Comparison of ENCODE assay signal across 20 cellular contexts in genomic region chr16:87607871-87608270, GRCh38. TPM values are rescaled to one million over a fixed set of nuclear protein-coding genes. Genes with fewer than 3 reads are reported as not detected.
"Had no signal": no experiment of that assay in that cellular context is flagged by ENCODE, and none has a peak within 500 bp of the region (broad histone marks: within the 10 kb centered on the region; RNA-seq: fewer than 3 reads in every experiment).

No MANE protein-coding gene starts in this region.

- H3K9me3 Mint-ChIP-seq: mesothelial cell of epicardium; natural killer cell treated with Interleukin-12 subunit alpha and Interleukin-12 subunit beta and Interleukin-15 and Interleukin-18, amount 100 ng/mL, for 72 hours; stimulated activated memory B cell treated with anti-CD40 and anti-IgM and Interleukin-4, amounts not matched to agents 10 μg/mL and 1 μg/mL and 100 μg/mL, for 72 hours; stimulated activated naive CD8-positive, alpha-beta T cell treated with anti-CD3 and anti-CD28 coated beads, Interleukin-15, Interleukin-2, amounts not matched to agents 100 ng/mL and 50 ng/mL, for 24 hours; type B pancreatic cell had no signal

- H3K36me3 ChIP-seq: heart left ventricle, left ventricle myocardium inferior, pancreas, prostate gland, tibial nerve, uterus had no signal

- H3K4me1 ChIP-seq: pancreas, prostate gland had no signal

- H3K9me3 ChIP-seq: heart left ventricle, left ventricle myocardium inferior, pancreas, prostate gland, tibial nerve, uterus had no signal

- H3K4me3 ChIP-seq: heart left ventricle, left ventricle myocardium inferior, lung, pancreas, prostate gland, smooth muscle cell, tibial nerve, uterus had no signal

- H3K4me2 ChIP-seq: smooth muscle cell had no signal

- H3K27ac ChIP-seq: heart left ventricle, left ventricle myocardium inferior, pancreas, prostate gland, tibial nerve, uterus had no signal

- H3K4me3 Mint-ChIP-seq: immature natural killer cell; mesothelial cell of epicardium; natural killer cell treated with Interleukin-12 subunit alpha and Interleukin-12 subunit beta and Interleukin-15 and Interleukin-18, amount 100 ng/mL, for 72 hours; stimulated activated memory B cell treated with anti-CD40 and anti-IgM and Interleukin-4, amounts not matched to agents 10 μg/mL and 1 μg/mL and 100 μg/mL, for 72 hours; stimulated activated naive CD8-positive, alpha-beta T cell treated with anti-CD3 and anti-CD28 coated beads, Interleukin-15, Interleukin-2, amounts not matched to agents 100 ng/mL and 50 ng/mL, for 24 hours had no signal

- FAIRE-seq: islet of Langerhans, pancreas had no signal

- ATAC-seq: naive thymus-derived CD4-positive, alpha-beta T cell; natural killer cell treated with Interleukin-12 subunit alpha and Interleukin-12 subunit beta and Interleukin-15 and Interleukin-18, amount 100 ng/mL, for 72 hours; stimulated activated memory B cell treated with anti-CD40 and anti-IgM and Interleukin-4, amounts not matched to agents 10 μg/mL and 1 μg/mL and 100 μg/mL, for 72 hours had no signal

- H3K27ac Mint-ChIP-seq: immature natural killer cell; mesothelial cell of epicardium; natural killer cell treated with Interleukin-12 subunit alpha and Interleukin-12 subunit beta and Interleukin-15 and Interleukin-18, amount 100 ng/mL, for 72 hours; stimulated activated memory B cell treated with anti-CD40 and anti-IgM and Interleukin-4, amounts not matched to agents 10 μg/mL and 1 μg/mL and 100 μg/mL, for 72 hours; stimulated activated naive CD8-positive, alpha-beta T cell treated with anti-CD3 and anti-CD28 coated beads, Interleukin-15, Interleukin-2, amounts not matched to agents 100 ng/mL and 50 ng/mL, for 24 hours had no signal

RNA-seq across cellular contexts. Expression of gene JPH3, which starts 5.6 kb away (rescaled TPM):
- total RNA-seq: lower leg skin; mononuclear cell; myocyte; naive thymus-derived CD4-positive, alpha-beta T cell; natural killer cell treated with Interleukin-12 subunit alpha and Interleukin-12 subunit beta and Interleukin-15 and Interleukin-18, amount 100 ng/mL, for 72 hours; skeletal muscle tissue had no signal
- polyA plus RNA-seq: immature natural killer cell; naive thymus-derived CD4-positive, alpha-beta T cell had no signal
